In the genomic region with DNA sequence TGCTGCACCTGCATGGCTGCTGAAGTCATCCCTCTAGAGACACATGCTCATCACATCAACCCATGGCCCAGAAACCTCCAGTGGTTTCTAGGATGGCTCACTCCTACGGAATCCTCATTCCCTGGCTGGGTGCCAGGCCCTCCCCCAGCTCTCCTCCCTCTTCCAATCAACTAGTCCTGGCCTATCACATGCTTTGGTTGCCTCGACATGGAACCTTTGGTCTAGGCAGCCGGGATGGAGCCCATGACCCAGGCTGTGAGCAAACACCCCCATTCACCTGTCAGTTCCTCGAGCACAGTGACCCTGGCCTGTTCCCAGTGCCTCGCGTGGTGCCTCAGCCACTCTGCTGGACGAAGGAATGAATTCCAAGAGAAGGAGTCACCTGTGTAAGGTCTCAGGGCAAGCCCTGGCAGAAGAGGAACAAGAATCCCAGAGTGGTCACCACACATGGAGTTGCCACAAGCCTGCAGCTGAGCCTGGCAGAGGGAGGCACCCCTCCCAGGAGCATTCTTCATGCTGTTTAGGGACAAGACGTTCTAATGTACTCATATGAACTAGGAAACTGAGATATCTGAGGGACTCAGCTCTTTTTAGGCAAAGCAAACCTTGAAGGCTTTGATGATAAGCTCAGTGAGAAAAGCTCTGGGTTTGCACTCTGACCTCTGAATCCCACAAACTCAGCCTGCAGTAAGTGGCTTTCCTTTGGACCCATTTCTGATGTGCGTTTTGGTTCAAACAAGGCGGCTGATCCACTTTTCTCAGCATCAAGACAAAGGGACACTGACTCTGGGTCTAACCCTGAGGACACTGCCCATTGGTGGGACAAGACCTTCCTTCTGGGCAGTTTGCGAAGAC, we compare ENCODE assay signal across 1 cellular context.
TF ChIP-seq lines count a peak whose summit lies in the region.

No MANE protein-coding gene starts in this region.

TF ChIP-seq in HepG2, 621 proteins besides CTCF, POLR2A, EP300 and RAD21 (continued from another document and continues in another):
- no peak for TF ChIP-seq ELF3 (CRISPR knock-in tag; IDR thresholded peaks at IDR 0.05)
- no peak for TF ChIP-seq ZNF7 (CRISPR knock-in tag; IDR thresholded peaks at IDR 0.05)
- no peak for TF ChIP-seq ARID2 (CRISPR knock-in tag; IDR thresholded peaks at IDR 0.05; ENCODE audit: borderline replicate concordance)
- TF ChIP-seq, protein P1, sequence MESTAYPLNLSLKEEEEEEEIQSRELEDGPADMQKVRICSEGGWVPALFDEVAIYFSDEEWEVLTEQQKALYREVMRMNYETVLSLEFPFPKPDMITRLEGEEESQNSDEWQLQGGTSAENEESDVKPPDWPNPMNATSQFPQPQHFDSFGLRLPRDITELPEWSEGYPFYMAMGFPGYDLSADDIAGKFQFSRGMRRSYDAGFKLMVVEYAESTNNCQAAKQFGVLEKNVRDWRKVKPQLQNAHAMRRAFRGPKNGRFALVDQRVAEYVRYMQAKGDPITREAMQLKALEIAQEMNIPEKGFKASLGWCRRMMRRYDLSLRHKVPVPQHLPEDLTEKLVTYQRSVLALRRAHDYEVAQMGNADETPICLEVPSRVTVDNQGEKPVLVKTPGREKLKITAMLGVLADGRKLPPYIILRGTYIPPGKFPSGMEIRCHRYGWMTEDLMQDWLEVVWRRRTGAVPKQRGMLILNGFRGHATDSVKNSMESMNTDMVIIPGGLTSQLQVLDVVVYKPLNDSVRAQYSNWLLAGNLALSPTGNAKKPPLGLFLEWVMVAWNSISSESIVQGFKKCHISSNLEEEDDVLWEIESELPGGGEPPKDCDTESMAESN (CRISPR knock-in tag; conservative IDR thresholded peaks at IDR 0.05): no peak
- TF ChIP-seq STAG1 (CRISPR knock-in tag; IDR thresholded peaks at IDR 0.05): no peak
- TF ChIP-seq HES4 (CRISPR knock-in tag; IDR thresholded peaks at IDR 0.05; ENCODE audit: borderline replicate concordance): no peak
- no peak for TF ChIP-seq CBFB (CRISPR knock-in tag; IDR thresholded peaks at IDR 0.05)
- TF ChIP-seq, protein P2, sequence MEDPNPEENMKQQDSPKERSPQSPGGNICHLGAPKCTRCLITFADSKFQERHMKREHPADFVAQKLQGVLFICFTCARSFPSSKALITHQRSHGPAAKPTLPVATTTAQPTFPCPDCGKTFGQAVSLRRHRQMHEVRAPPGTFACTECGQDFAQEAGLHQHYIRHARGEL (CRISPR knock-in tag; IDR thresholded peaks at IDR 0.05): no peak
- 0 out of 2 replicates have a peak, but pooled peaks have one; percentile 15 for TF ChIP-seq ARNTL (CRISPR knock-in tag; IDR thresholded peaks at IDR 0.05)
- no peak for TF ChIP-seq ZNF121 (CRISPR knock-in tag; IDR thresholded peaks at IDR 0.05)
- peak; percentile 41; the same call in 1 of the 2 replicates for TF ChIP-seq RXRA (CRISPR knock-in tag; IDR thresholded peaks at IDR 0.05)
- TF ChIP-seq, protein P3, sequence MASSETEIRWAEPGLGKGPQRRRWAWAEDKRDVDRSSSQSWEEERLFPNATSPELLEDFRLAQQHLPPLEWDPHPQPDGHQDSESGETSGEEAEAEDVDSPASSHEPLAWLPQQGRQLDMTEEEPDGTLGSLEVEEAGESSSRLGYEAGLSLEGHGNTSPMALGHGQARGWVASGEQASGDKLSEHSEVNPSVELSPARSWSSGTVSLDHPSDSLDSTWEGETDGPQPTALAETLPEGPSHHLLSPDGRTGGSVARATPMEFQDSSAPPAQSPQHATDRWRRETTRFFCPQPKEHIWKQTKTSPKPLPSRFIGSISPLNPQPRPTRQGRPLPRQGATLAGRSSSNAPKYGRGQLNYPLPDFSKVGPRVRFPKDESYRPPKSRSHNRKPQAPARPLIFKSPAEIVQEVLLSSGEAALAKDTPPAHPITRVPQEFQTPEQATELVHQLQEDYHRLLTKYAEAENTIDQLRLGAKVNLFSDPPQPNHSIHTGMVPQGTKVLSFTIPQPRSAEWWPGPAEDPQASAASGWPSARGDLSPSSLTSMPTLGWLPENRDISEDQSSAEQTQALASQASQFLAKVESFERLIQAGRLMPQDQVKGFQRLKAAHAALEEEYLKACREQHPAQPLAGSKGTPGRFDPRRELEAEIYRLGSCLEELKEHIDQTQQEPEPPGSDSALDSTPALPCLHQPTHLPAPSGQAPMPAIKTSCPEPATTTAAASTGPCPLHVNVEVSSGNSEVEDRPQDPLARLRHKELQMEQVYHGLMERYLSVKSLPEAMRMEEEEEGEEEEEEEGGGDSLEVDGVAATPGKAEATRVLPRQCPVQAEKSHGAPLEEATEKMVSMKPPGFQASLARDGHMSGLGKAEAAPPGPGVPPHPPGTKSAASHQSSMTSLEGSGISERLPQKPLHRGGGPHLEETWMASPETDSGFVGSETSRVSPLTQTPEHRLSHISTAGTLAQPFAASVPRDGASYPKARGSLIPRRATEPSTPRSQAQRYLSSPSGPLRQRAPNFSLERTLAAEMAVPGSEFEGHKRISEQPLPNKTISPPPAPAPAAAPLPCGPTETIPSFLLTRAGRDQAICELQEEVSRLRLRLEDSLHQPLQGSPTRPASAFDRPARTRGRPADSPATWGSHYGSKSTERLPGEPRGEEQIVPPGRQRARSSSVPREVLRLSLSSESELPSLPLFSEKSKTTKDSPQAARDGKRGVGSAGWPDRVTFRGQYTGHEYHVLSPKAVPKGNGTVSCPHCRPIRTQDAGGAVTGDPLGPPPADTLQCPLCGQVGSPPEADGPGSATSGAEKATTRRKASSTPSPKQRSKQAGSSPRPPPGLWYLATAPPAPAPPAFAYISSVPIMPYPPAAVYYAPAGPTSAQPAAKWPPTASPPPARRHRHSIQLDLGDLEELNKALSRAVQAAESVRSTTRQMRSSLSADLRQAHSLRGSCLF (CRISPR knock-in tag; IDR thresholded peaks at IDR 0.05; ENCODE audit: borderline replicate concordance): no peak
- TF ChIP-seq ZNF224 (CRISPR knock-in tag; IDR thresholded peaks at IDR 0.05): no peak
- no peak for TF ChIP-seq TCF12 (IDR thresholded peaks at IDR 0.05)
- no peak for TF ChIP-seq TCF12 (CRISPR knock-in tag; IDR thresholded peaks at IDR 0.05)
- no peak for TF ChIP-seq ZSCAN31 (CRISPR knock-in tag; IDR thresholded peaks at IDR 0.05; ENCODE audit: low read depth)
- no peak for TF ChIP-seq ZSCAN30 (CRISPR knock-in tag; IDR thresholded peaks at IDR 0.05)
- TF ChIP-seq, protein P4, sequence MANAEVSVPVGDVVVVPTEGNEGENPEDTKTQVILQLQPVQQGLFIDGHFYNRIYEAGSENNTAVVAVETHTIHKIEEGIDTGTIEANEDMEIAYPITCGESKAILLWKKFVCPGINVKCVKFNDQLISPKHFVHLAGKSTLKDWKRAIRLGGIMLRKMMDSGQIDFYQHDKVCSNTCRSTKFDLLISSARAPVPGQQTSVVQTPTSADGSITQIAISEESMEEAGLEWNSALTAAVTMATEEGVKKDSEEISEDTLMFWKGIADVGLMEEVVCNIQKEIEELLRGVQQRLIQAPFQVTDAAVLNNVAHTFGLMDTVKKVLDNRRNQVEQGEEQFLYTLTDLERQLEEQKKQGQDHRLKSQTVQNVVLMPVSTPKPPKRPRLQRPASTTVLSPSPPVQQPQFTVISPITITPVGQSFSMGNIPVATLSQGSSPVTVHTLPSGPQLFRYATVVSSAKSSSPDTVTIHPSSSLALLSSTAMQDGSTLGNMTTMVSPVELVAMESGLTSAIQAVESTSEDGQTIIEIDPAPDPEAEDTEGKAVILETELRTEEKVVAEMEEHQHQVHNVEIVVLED (CRISPR knock-in tag; IDR thresholded peaks at IDR 0.05; ENCODE audit: borderline replicate concordance): no peak
- TF ChIP-seq, protein P5, sequence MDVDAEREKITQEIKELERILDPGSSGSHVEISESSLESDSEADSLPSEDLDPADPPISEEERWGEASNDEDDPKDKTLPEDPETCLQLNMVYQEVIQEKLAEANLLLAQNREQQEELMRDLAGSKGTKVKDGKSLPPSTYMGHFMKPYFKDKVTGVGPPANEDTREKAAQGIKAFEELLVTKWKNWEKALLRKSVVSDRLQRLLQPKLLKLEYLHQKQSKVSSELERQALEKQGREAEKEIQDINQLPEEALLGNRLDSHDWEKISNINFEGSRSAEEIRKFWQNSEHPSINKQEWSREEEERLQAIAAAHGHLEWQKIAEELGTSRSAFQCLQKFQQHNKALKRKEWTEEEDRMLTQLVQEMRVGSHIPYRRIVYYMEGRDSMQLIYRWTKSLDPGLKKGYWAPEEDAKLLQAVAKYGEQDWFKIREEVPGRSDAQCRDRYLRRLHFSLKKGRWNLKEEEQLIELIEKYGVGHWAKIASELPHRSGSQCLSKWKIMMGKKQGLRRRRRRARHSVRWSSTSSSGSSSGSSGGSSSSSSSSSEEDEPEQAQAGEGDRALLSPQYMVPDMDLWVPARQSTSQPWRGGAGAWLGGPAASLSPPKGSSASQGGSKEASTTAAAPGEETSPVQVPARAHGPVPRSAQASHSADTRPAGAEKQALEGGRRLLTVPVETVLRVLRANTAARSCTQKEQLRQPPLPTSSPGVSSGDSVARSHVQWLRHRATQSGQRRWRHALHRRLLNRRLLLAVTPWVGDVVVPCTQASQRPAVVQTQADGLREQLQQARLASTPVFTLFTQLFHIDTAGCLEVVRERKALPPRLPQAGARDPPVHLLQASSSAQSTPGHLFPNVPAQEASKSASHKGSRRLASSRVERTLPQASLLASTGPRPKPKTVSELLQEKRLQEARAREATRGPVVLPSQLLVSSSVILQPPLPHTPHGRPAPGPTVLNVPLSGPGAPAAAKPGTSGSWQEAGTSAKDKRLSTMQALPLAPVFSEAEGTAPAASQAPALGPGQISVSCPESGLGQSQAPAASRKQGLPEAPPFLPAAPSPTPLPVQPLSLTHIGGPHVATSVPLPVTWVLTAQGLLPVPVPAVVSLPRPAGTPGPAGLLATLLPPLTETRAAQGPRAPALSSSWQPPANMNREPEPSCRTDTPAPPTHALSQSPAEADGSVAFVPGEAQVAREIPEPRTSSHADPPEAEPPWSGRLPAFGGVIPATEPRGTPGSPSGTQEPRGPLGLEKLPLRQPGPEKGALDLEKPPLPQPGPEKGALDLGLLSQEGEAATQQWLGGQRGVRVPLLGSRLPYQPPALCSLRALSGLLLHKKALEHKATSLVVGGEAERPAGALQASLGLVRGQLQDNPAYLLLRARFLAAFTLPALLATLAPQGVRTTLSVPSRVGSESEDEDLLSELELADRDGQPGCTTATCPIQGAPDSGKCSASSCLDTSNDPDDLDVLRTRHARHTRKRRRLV (CRISPR knock-in tag; IDR thresholded peaks at IDR 0.05): no peak
- TF ChIP-seq, protein P6, sequence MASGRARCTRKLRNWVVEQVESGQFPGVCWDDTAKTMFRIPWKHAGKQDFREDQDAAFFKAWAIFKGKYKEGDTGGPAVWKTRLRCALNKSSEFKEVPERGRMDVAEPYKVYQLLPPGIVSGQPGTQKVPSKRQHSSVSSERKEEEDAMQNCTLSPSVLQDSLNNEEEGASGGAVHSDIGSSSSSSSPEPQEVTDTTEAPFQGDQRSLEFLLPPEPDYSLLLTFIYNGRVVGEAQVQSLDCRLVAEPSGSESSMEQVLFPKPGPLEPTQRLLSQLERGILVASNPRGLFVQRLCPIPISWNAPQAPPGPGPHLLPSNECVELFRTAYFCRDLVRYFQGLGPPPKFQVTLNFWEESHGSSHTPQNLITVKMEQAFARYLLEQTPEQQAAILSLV (CRISPR knock-in tag; IDR thresholded peaks at IDR 0.05; ENCODE audit: borderline replicate concordance): no peak
- TF ChIP-seq, protein P7, sequence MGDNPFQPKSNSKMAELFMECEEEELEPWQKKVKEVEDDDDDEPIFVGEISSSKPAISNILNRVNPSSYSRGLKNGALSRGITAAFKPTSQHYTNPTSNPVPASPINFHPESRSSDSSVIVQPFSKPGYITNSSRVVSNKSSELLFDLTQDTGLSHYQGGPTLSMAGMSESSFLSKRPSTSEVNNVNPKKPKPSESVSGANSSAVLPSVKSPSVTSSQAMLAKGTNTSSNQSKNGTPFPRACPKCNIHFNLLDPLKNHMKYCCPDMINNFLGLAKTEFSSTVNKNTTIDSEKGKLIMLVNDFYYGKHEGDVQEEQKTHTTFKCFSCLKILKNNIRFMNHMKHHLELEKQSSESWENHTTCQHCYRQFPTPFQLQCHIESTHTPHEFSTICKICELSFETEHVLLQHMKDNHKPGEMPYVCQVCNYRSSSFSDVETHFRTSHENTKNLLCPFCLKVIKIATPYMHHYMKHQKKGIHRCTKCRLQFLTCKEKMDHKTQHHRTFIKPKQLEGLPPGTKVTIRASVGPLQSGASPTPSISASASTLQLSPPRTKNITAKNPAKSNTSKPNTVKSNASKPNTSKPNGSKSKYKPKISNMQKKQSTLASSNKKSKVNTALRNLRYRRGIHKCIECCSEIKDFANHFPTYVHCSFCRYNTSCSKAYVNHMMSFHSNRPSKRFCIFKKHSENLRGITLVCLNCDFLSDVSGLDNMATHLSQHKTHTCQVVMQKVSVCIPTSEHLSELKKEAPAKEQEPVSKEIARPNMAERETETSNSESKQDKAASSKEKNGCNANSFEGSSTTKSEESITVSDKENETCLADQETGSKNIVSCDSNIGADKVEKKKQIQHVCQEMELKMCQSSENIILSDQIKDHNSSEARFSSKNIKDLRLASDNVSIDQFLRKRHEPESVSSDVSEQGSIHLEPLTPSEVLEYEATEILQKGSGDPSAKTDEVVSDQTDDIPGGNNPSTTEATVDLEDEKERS (CRISPR knock-in tag; IDR thresholded peaks at IDR 0.05): no peak
- TF ChIP-seq NFATC3 (CRISPR knock-in tag; IDR thresholded peaks at IDR 0.05): no peak
- TF ChIP-seq, protein P8, sequence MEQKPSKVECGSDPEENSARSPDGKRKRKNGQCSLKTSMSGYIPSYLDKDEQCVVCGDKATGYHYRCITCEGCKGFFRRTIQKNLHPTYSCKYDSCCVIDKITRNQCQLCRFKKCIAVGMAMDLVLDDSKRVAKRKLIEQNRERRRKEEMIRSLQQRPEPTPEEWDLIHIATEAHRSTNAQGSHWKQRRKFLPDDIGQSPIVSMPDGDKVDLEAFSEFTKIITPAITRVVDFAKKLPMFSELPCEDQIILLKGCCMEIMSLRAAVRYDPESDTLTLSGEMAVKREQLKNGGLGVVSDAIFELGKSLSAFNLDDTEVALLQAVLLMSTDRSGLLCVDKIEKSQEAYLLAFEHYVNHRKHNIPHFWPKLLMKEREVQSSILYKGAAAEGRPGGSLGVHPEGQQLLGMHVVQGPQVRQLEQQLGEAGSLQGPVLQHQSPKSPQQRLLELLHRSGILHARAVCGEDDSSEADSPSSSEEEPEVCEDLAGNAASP (CRISPR knock-in tag; IDR thresholded peaks at IDR 0.05; ENCODE audit: borderline replicate concordance): no peak
- TF ChIP-seq, protein P9, sequence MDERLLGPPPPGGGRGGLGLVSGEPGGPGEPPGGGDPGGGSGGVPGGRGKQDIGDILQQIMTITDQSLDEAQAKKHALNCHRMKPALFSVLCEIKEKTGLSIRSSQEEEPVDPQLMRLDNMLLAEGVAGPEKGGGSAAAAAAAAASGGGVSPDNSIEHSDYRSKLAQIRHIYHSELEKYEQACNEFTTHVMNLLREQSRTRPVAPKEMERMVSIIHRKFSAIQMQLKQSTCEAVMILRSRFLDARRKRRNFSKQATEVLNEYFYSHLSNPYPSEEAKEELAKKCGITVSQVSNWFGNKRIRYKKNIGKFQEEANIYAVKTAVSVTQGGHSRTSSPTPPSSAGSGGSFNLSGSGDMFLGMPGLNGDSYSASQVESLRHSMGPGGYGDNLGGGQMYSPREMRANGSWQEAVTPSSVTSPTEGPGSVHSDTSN (CRISPR knock-in tag; IDR thresholded peaks at IDR 0.05): no peak
